Comparison of ENCODE assay signal across 27 cellular contexts in genomic region chr7:81680120-81680519, GRCh38.
"Had no signal": no experiment of that assay in that cellular context is flagged by ENCODE, and none has a peak within 500 bp of the region (broad histone marks: within the 10 kb centered on the region; RNA-seq: fewer than 3 reads in every experiment).

No MANE protein-coding gene starts in this region.

- H3K9me3 ChIP-seq: body of pancreas, gastroesophageal sphincter, sigmoid colon, testis, uterus had no signal

- H3K4me1 ChIP-seq: body of pancreas, testis had no signal

- H3K27me3 ChIP-seq: body of pancreas, gastroesophageal sphincter, sigmoid colon, testis, uterus had no signal

- H3K4me2 ChIP-seq: smooth muscle cell had no signal

- DNase-seq: activated CD4-positive, alpha-beta T cell treated with anti-CD3 and anti-CD28 coated beads, Interleukin-2, amount 10 ng/mL, durations not matched to agents 24 days and 14 days; activated CD8-positive, alpha-beta memory T cell treated with anti-CD3 and anti-CD28 coated beads, Interleukin-2, amount 10 ng/mL, durations not matched to agents 7 days and 5 days; activated CD8-positive, alpha-beta T cell treated with anti-CD3 and anti-CD28 coated beads for 36 hours; activated gamma-delta T cell; activated naive CD4-positive, alpha-beta T cell treated with anti-CD3 and anti-CD28 coated beads, Interleukin-2, amount 50 U/mL, for 16 hours; activated naive CD8-positive, alpha-beta T cell treated with anti-CD3 and anti-CD28 coated beads, Interleukin-2, amount 50 U/mL, for 24 hours; activated T-cell treated with anti-CD3 and anti-CD28 coated beads for 4 hours; body of pancreas; head of caudate nucleus; hypothalamus; islet precursor cell; left cardiac atrium; midbrain; natural killer cell; sigmoid colon; stimulated activated CD4-positive, alpha-beta T cell treated with anti-CD3 and anti-CD28 coated beads, Interleukin-15, amount 100 ng/mL, for 24 hours; stimulated activated CD4-positive, alpha-beta T cell treated with anti-CD3 and anti-CD28 coated beads, Interleukin-2, amount 100 ng/mL, for 48 hours; stimulated activated CD8-positive, alpha-beta memory T cell treated with anti-CD3 and anti-CD28 coated beads, Interleukin-4, amount 100 ng/mL, for 48 hours; stimulated activated naive CD4-positive, alpha-beta T cell; testis; trophoblast cell; uterus had no signal

- H3K4me3 ChIP-seq: body of pancreas, gastroesophageal sphincter, sigmoid colon, smooth muscle cell, testis, uterus had no signal

- H3K27ac ChIP-seq: body of pancreas, epithelial cell of prostate, gastroesophageal sphincter, sigmoid colon, testis, uterus, VCaP had no signal

- H3K36me3 ChIP-seq: gastroesophageal sphincter, sigmoid colon, uterus had no signal

- ATAC-seq: activated CD4-positive, CD25-positive, alpha-beta regulatory T cell treated with anti-CD3 and anti-CD28 coated beads, Interleukin-2, amount 50 U/mL, for 24 hours; activated CD8-positive, alpha-beta memory T cell treated with anti-CD3 and anti-CD28 coated beads, Interleukin-2, amount 10 ng/mL, durations not matched to agents 7 days and 5 days; activated CD8-positive, alpha-beta T cell treated with anti-CD3 and anti-CD28 coated beads for 36 hours; activated naive CD8-positive, alpha-beta T cell treated with anti-CD3 and anti-CD28 coated beads, Interleukin-2, amount 50 U/mL, for 24 hours; body of pancreas; gastroesophageal sphincter; left cardiac atrium; natural killer cell had no signal
